ENCODE assay signal across 30 cellular contexts in genomic region chr20:46396052-46396451, GRCh38.
"Had no signal": no experiment of that assay in that cellular context is flagged by ENCODE, and none has a peak within 500 bp of the region (broad histone marks: within the 10 kb centered on the region; RNA-seq: fewer than 3 reads in every experiment).

No MANE protein-coding gene starts in this region.

- H3K27ac ChIP-seq: brain microvascular endothelial cell, cardiac muscle cell, RWPE1, SJSA1 had no signal

- DNase-seq: activated CD4-positive, alpha-beta T cell treated with anti-CD3 and anti-CD28 coated beads for 48 hours; activated CD4-positive, alpha-beta T cell treated with anti-CD3 and anti-CD28 coated beads, Interleukin-2, amount 50 U/mL, for 48 hours; activated CD4-positive, CD25-positive, alpha-beta regulatory T cell treated with anti-CD3 and anti-CD28 coated beads, Interleukin-2, amount 50 U/mL, for 72 hours; activated CD8-positive, alpha-beta memory T cell treated with anti-CD3 and anti-CD28 coated beads, Interleukin-2, amount 10 ng/mL, durations not matched to agents 7 days and 5 days; activated gamma-delta T cell; activated naive CD4-positive, alpha-beta T cell treated with anti-CD3 and anti-CD28 coated beads for 36 hours; activated T-cell treated with anti-CD3 and anti-CD28 coated beads, Interleukin-2, amount 50 U/mL, for 24 hours; amygdala; brain microvascular endothelial cell; IMR-90; KBM-7; NCI-H1048; NCI-H1930; NCI-H2107; NCI-H510A treated with DMSO at 0.1 percent for 48 hours; NCI-H69; NK-92 treated with Interleukin-12 subunit alpha and Interleukin-12 subunit beta, amount 100 ng/mL, for 24 hours; OCI-M1; SHP77; T-helper 9 cell had no signal

- H3K9me3 ChIP-seq: SJSA1 had no signal

- H3K27me3 Mint-ChIP-seq: activated CD8-positive, alpha-beta memory T cell treated with anti-CD3 and anti-CD28 coated beads, Interleukin-2, amount 10 ng/mL, durations not matched to agents 7 days and 5 days; activated naive CD8-positive, alpha-beta T cell; activated T-cell treated with anti-CD3 and anti-CD28 coated beads, Interleukin-2, amount 50 U/mL, for 24 hours had no signal

- H3K9me3 Mint-ChIP-seq: activated naive CD4-positive, alpha-beta T cell treated with anti-CD3 and anti-CD28 coated beads for 36 hours; activated T-cell treated with anti-CD3 and anti-CD28 coated beads, Interleukin-2, amount 50 U/mL, for 24 hours; activated T-helper 1 cell treated with anti-CD3 and anti-CD28 coated beads, Interleukin-12 subunit alpha, Interleukin-12 subunit beta, Interleukin-2, Interleukin-4 antibody, amounts not matched to agents 30 ng/mL and 10 ng/mL and 1 ng/mL, durations not matched to agents 14 hours and 24 hours and 36 hours; T-helper 1 cell treated with Interleukin-12 subunit alpha and Interleukin-12 subunit beta and Interleukin-4 antibody, amounts not matched to agents 30 μg/mL and 1 μg/mL, for 36 hours; WTC11 had no signal

- ATAC-seq: activated CD8-positive, alpha-beta memory T cell treated with anti-CD3 and anti-CD28 coated beads, Interleukin-2, amount 10 ng/mL, durations not matched to agents 7 days and 5 days; Panc1; SK-N-SH treated with all-trans-retinoic acid at 6 μM for 48 hours; WTC11 had no signal

- FAIRE-seq: astrocyte had no signal

- H3K4me3 Mint-ChIP-seq: activated CD8-positive, alpha-beta memory T cell treated with anti-CD3 and anti-CD28 coated beads, Interleukin-2, amount 10 ng/mL, durations not matched to agents 7 days and 5 days; activated naive CD4-positive, alpha-beta T cell treated with anti-CD3 and anti-CD28 coated beads for 36 hours; activated naive CD8-positive, alpha-beta T cell; activated T-cell treated with anti-CD3 and anti-CD28 coated beads, Interleukin-2, amount 50 U/mL, for 24 hours; activated T-helper 1 cell treated with anti-CD3 and anti-CD28 coated beads, Interleukin-12 subunit alpha, Interleukin-12 subunit beta, Interleukin-2, Interleukin-4 antibody, amounts not matched to agents 30 ng/mL and 10 ng/mL and 1 ng/mL, durations not matched to agents 14 hours and 24 hours and 36 hours; T-helper 1 cell treated with Interleukin-12 subunit alpha and Interleukin-12 subunit beta and Interleukin-4 antibody, amounts not matched to agents 30 μg/mL and 1 μg/mL, for 36 hours; WTC11 had no signal

- H3K4me3 ChIP-seq: cardiac muscle cell, SJSA1 had no signal

- H3K27ac Mint-ChIP-seq: activated CD8-positive, alpha-beta memory T cell treated with anti-CD3 and anti-CD28 coated beads, Interleukin-2, amount 10 ng/mL, durations not matched to agents 7 days and 5 days; activated naive CD4-positive, alpha-beta T cell treated with anti-CD3 and anti-CD28 coated beads for 36 hours; activated naive CD8-positive, alpha-beta T cell; activated T-cell treated with anti-CD3 and anti-CD28 coated beads, Interleukin-2, amount 50 U/mL, for 24 hours; activated T-helper 1 cell treated with anti-CD3 and anti-CD28 coated beads, Interleukin-12 subunit alpha, Interleukin-12 subunit beta, Interleukin-2, Interleukin-4 antibody, amounts not matched to agents 30 ng/mL and 10 ng/mL and 1 ng/mL, durations not matched to agents 14 hours and 24 hours and 36 hours; WTC11 had no signal

- H3K27me3 ChIP-seq: brain microvascular endothelial cell, cardiac muscle cell, SJSA1 had no signal
